23 cellular contexts compared by ENCODE assay signal in the genomic region with DNA sequence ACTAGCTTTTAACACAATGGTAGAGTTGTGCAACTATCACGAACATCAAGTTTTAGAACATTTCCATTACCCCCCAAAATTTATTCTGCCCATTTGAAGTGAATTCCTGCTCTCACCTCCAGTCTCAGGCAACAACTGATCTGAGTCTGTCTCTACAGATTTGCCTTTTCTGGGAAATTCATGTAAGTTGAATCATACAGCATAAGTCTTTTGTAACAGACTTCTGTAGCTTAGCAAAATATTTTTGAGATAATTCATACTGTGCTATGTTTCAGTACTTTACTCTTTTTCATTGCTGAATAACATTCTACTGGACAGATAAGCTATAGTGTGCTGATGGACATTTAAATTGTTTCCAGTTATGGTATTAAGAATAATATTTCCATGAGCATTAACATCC.
"Had no signal": no experiment of that assay in that cellular context is flagged by ENCODE, and none has a peak within 500 bp of the region (broad histone marks: within the 10 kb centered on the region; RNA-seq: fewer than 3 reads in every experiment).

No MANE protein-coding gene starts in this region.

- H3K4me3 ChIP-seq: colonic mucosa, dorsolateral prefrontal cortex, esophagus squamous epithelium, heart right ventricle, right lobe of liver, stomach, suprapubic skin, tibial nerve, uterus had no signal

- H3K36me3 ChIP-seq: brain microvascular endothelial cell, colonic mucosa, esophagus squamous epithelium, heart right ventricle, right lobe of liver, stomach, suprapubic skin, tibial nerve, uterus had no signal

- FAIRE-seq: keratinocyte, small intestine had no signal

- H3K27me3 ChIP-seq: brain microvascular endothelial cell, colonic mucosa, dorsolateral prefrontal cortex, esophagus squamous epithelium, heart right ventricle, right lobe of liver, stomach, suprapubic skin, tibial nerve, uterus had no signal

- DNase-seq: activated CD4-positive, alpha-beta memory T cell treated with anti-CD3 and anti-CD28 coated beads for 36 hours; activated CD4-positive, alpha-beta T cell treated with anti-CD3 and anti-CD28 coated beads for 48 hours; activated effector memory CD4-positive, alpha-beta T cell treated with anti-CD3 and anti-CD28 coated beads, Interleukin-2, amount 50 U/mL, for 16 hours; activated naive CD4-positive, alpha-beta T cell treated with anti-CD3 and anti-CD28 coated beads, Interleukin-2, amount 50 U/mL, for 16 hours; activated naive CD8-positive, alpha-beta T cell treated with anti-CD3 and anti-CD28 coated beads, Interleukin-2, amount 50 U/mL, for 24 hours; aorta; brain microvascular endothelial cell; colonic mucosa; dorsolateral prefrontal cortex; effector memory CD8-positive, alpha-beta T cell; esophagus squamous epithelium; foreskin fibroblast; heart right ventricle; left colon; nucleus accumbens; right lobe of liver; small intestine; stimulated activated CD4-positive, alpha-beta T cell treated with anti-CD3 and anti-CD28 coated beads, Interleukin-2, amount 100 ng/mL, for 24 hours; stomach; uterus had no signal
